11 cellular contexts compared by ENCODE assay signal in the genomic region with DNA sequence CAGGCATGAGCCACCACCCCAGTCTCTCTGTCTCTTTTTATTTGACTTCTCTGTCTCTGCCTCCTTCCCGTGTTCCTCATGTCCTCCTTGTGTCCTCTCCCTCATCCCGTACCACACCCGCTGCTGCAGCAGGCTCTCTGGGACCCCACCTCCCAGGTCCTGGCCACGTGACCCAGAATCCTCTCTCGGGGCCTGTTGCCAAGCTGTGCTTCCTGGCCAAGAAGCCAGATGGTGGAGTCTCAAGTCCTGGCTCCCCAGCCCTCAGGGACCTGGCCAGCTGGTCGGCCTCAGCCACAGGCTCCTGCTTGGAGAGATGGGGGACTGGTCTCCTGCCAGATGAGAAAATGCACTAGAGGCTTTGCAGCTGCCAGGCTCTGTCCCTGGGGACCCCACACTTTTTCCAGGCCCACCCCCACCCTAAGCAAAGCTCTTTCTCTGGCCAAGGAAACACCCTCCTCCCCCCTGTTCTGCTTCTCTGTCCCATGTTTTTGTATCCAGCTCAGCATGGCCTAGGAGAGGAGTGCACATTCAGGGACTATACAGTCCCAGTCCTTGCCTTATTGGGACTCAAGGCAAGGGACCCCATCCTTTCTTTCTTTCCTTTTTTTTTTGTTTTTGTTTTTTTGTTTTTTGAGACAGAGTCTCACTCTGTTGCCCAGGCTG. TPM values are rescaled to one million over a fixed set of nuclear protein-coding genes. Genes with fewer than 3 reads are reported as not detected.
DNase-seq lines count a peak whose midpoint lies in the region; ATAC-seq, FAIRE-seq and TF ChIP-seq lines count a peak whose summit lies in the region.
"Had no signal": no experiment of that assay in that cellular context is flagged by ENCODE, and none has a peak within 500 bp of the region (broad histone marks: within the 10 kb centered on the region; RNA-seq: fewer than 3 reads in every experiment).

No MANE protein-coding gene starts in this region.

- no peaks in the 10 kb centered on the region for H3K4me1 Mint-ChIP-seq in activated T-cell treated with anti-CD3 and anti-CD28 coated beads, Interleukin-2, amount 50 U/mL, for 4 hours (ENCODE audit: low read depth)
- H3K4me1 Mint-ChIP-seq: H9 had no signal

- TF ChIP-seq CTCF in transverse colon (IDR thresholded peaks at IDR 0.05): no peak

- peak overlapping the region in 1 of 4 donors; percentile 17 for H3K27ac ChIP-seq in transverse colon

- no peaks in the 10 kb centered on the region for H3K36me3 Mint-ChIP-seq in activated T-cell treated with anti-CD3 and anti-CD28 coated beads, Interleukin-2, amount 50 U/mL, for 4 hours (ENCODE audit: insufficient read depth)

- TF ChIP-seq POLR2A in transverse colon (IDR thresholded peaks at IDR 0.05) (no peak), GM12891 (IDR thresholded peaks at IDR 0.05; ENCODE audit: low read depth, low read length) (no peak)

- H3K9me3 Mint-ChIP-seq in activated T-cell treated with anti-CD3 and anti-CD28 coated beads, Interleukin-2, amount 50 U/mL, for 4 hours: no peaks in the 10 kb centered on the region

- 37% methylated on average over 6 of the region's 6 CpGs; no CpG with 5 or more reads in 1 of the 2 donors for WGBS in transverse colon (ENCODE audit: low coverage in 1 of 2), 2 donors

- no peak overlapping the region for H3K4me3 Mint-ChIP-seq in activated T-cell treated with anti-CD3 and anti-CD28 coated beads, Interleukin-2, amount 50 U/mL, for 4 hours
- H3K4me3 Mint-ChIP-seq: dendritic cell treated with granulocyte-macrophage colony-stimulating factor and Interleukin-4, amounts not matched to agents 40 ng/mL and 50 ng/mL, for 4 days; H9 had no signal

- no peak for FAIRE-seq in GM12891 (lab: Jason Lieb, UNC)

- peaks cover 0 to 7% (median 0%) of the 10 kb centered on the region in 4 donors for H3K4me1 ChIP-seq in transverse colon

- ATAC-seq in SK-N-SH treated with all-trans-retinoic acid at 6 μM for 48 hours: peak; percentile 23; the same call in 1 of the 3 replicates
- no peak for ATAC-seq in activated T-cell treated with anti-CD3 and anti-CD28 coated beads, Interleukin-2, amount 50 U/mL, for 4 hours
- no peak for ATAC-seq in GM21717 (IDR thresholded peaks at IDR 0.05; ENCODE audit: unreplicated experiment)

- DNase-seq in M059J (ENCODE audit: low read depth) (peak; percentile 18), hepatic stellate cell (ENCODE audit: low spot score) (peak; percentile 72), transverse colon (peak; percentile 53), T1000 (lab: John Stamatoyannopoulos, UW) (no peak), GM12891 (ENCODE audit: insufficient read length, low spot score) (no peak)
- DNase-seq in activated T-cell treated with anti-CD3 and anti-CD28 coated beads, Interleukin-2, amount 50 U/mL, for 4 hours: no peak
- DNase-seq: activated gamma-delta T cell treated with Interleukin-2 at 50 U/mL for 16 hours, H9 had no signal

- H3K36me3 ChIP-seq in transverse colon: no peaks in the 10 kb centered on the region

- no peak for TF ChIP-seq EP300 in transverse colon (IDR thresholded peaks at IDR 0.05; ENCODE audit: low read depth)

- no peaks in the 10 kb centered on the region for H3K9me3 ChIP-seq in transverse colon

- intact Hi-C loops in transverse colon (cut with DNase I; ENCODE audit: low total_unique reads): no loop called here

- H3K27me3 ChIP-seq in transverse colon: peaks cover 3% of the 10 kb centered on the region

- peaks cover 3% of the 10 kb centered on the region for H3K27me3 Mint-ChIP-seq in activated T-cell treated with anti-CD3 and anti-CD28 coated beads, Interleukin-2, amount 50 U/mL, for 4 hours (ENCODE audit: low read depth)

- in situ Hi-C loops in transverse colon (cut with MboI; ENCODE audit: low pct_ligation_motif_present in 1 of 4, low pct_unique_long_range_greater_than_20kb in 1 of 4, low sequenced_read_pairs in 3 of 4): loop anchor here in 1 of 4 donors (10.0 kb wide), 1 partner anchor 92 kb away; no protein-coding TSS in a partner anchor

- H3K4me3 ChIP-seq in transverse colon: no peak overlapping the region

TF ChIP-seq in SK-N-SH treated with all-trans-retinoic acid at 6 μM for 48 hours, 23 proteins besides CTCF, POLR2A, EP300 and RAD21:
- peak; percentile 18; the same call in 1 of the 2 replicates for TF ChIP-seq TCF4 (CRISPR knock-in tag; IDR thresholded peaks at IDR 0.05; ENCODE audit: borderline replicate concordance)
- TF ChIP-seq, protein P1, sequence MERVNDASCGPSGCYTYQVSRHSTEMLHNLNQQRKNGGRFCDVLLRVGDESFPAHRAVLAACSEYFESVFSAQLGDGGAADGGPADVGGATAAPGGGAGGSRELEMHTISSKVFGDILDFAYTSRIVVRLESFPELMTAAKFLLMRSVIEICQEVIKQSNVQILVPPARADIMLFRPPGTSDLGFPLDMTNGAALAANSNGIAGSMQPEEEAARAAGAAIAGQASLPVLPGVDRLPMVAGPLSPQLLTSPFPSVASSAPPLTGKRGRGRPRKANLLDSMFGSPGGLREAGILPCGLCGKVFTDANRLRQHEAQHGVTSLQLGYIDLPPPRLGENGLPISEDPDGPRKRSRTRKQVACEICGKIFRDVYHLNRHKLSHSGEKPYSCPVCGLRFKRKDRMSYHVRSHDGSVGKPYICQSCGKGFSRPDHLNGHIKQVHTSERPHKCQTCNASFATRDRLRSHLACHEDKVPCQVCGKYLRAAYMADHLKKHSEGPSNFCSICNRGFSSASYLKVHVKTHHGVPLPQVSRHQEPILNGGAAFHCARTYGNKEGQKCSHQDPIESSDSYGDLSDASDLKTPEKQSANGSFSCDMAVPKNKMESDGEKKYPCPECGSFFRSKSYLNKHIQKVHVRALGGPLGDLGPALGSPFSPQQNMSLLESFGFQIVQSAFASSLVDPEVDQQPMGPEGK (CRISPR knock-in tag; IDR thresholded peaks at IDR 0.05; ENCODE audit: borderline replicate concordance): no peak
TF ChIP-seq in SK-N-SH treated with all-trans-retinoic acid at 6 μM for 48 hours: peak in this region for 1.

TF ChIP-seq in GM12891, 5 proteins besides CTCF, POLR2A, EP300 and RAD21:
- TF ChIP-seq PAX5 (IDR thresholded peaks at IDR 0.05; ENCODE audit: insufficient read depth, low read length, severe bottlenecking) (no peak), POLR2AphosphoS5 (IDR thresholded peaks at IDR 0.05; ENCODE audit: low read depth, low read length) (no peak), TAF1 (IDR thresholded peaks at IDR 0.05; ENCODE audit: low read depth, low read length) (no peak), POU2F2 (IDR thresholded peaks at IDR 0.05; ENCODE audit: low read depth, low read length) (no peak), SPI1 (IDR thresholded peaks at IDR 0.05; ENCODE audit: low read depth, low read length) (no peak)

RNA-seq across cellular contexts. Expression of a gene that starts 34.3 kb away (rescaled TPM):
- 30.5 and 66.3 TPM in 2 replicates for total RNA-seq in M059J (2014; rRNA removed; shearing (Covaris generic))
- 100 to 1,000 TPM in 1 of 4 donors, 10 to 100 TPM in 3; 58.7 to 111 (median 60.9) TPM for total RNA-seq in transverse colon
- total RNA-seq in activated T-cell treated with anti-CD3 and anti-CD28 coated beads, Interleukin-2, amount 50 U/mL, for 4 hours: 10 to 100 TPM; 80.1 to 86.1 (median 84.8) TPM
- 61.3 TPM for polyA plus RNA-seq in GM12891 (2012; ENCODE audit: low read depth, missing spikeins)

RNA-seq across cellular contexts. Expression of a gene that starts 58.8 kb away (rescaled TPM):
- total RNA-seq in M059J (2014; rRNA removed; shearing (Covaris generic)): 7.1 and 7.3 TPM in 2 replicates
- total RNA-seq in transverse colon: 100 to 1,000 TPM; 122 to 477 (median 253) TPM
- 100 to 1,000 TPM; 210 to 251 (median 213) TPM for total RNA-seq in activated T-cell treated with anti-CD3 and anti-CD28 coated beads, Interleukin-2, amount 50 U/mL, for 4 hours
- 15.3 TPM for polyA plus RNA-seq in GM12891 (2012; ENCODE audit: low read depth, missing spikeins)

Comparison
In these comparisons a context has a peak if more than half of its experiments do, and no peak if none do; other contexts are left out.
1. DNase-seq: peak in M059J (single experiment), hepatic stellate cell (single experiment) and transverse colon (single experiment); none in activated T-cell treated with anti-CD3 and anti-CD28 coated beads, Interleukin-2, amount 50 U/mL, for 4 hours (single experiment), T1000 (single experiment) and GM12891 (single experiment).
2. RNA of a gene that starts 58.8 kb away (total RNA-seq): 122 to 477 TPM in transverse colon and 210 to 251 TPM in activated T-cell treated with anti-CD3 and anti-CD28 coated beads, Interleukin-2, amount 50 U/mL, for 4 hours; 7.1 to 7.3 TPM in M059J; every median in the first group is over 10 times any median in the second.